ENCODE assay signal across 9 cellular contexts in the genomic region with DNA sequence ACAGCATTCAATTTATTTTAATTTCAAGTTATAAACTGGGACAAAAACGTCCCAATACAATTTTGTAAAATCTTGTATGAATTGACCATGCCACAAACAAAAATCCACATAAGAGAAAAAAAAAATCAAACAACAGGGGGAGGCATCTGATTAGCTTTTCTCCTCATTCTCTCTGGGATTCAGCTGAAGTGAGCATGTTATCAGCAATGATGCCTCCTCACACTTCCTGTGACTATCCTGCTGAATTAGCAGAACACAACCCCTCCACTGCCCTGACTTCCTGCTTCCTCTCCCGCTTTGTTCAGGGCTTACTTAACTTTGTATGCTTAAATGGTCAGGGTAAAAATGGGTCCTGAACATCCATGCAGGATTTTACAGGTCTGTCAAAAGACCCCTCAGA.
DNase-seq lines count a peak whose midpoint lies in the region; ATAC-seq and TF ChIP-seq lines count a peak whose summit lies in the region.
"Had no signal": no experiment of that assay in that cellular context is flagged by ENCODE, and none has a peak within 500 bp of the region (broad histone marks: within the 10 kb centered on the region; RNA-seq: fewer than 3 reads in every experiment).

No MANE protein-coding gene starts in this region.

- H3K36me3 ChIP-seq in HEK293 (ENCODE audit: control insufficient read depth in 2 of 2, insufficient read depth in 1 of 2, low read length in 2 of 2), result no peaks in the 10 kb centered on the region
- H3K36me3 ChIP-seq: esophagus muscularis mucosa had no signal

- H3K4me3 Mint-ChIP-seq in activated T-helper 1 cell treated with anti-CD3 and anti-CD28 coated beads, Interleukin-12 subunit alpha, Interleukin-12 subunit beta, Interleukin-2, Interleukin-4 antibody, amounts not matched to agents 30 ng/mL and 10 ng/mL and 1 ng/mL, durations not matched to agents 14 hours and 24 hours and 36 hours, result peak overlapping the region; percentile 29

- H3K4me1 ChIP-seq in HEK293 (ENCODE audit: control insufficient read depth, insufficient read depth, low read length), result peaks cover 19% of the 10 kb centered on the region

- H3K4me1 Mint-ChIP-seq in activated T-helper 1 cell treated with anti-CD3 and anti-CD28 coated beads, Interleukin-12 subunit alpha, Interleukin-12 subunit beta, Interleukin-2, Interleukin-4 antibody, amounts not matched to agents 30 ng/mL and 10 ng/mL and 1 ng/mL, durations not matched to agents 14 hours and 24 hours and 36 hours (ENCODE audit: low read depth), result peaks cover 88% of the 10 kb centered on the region

- DNase-seq in AML-193 (lab: John Stamatoyannopoulos, UW) (peak; percentile 47), iris pigment epithelial cell (ENCODE audit: low read depth) (peak; percentile 62), SK-N-DZ (ENCODE audit: low spot score) (no peak), GM10248 (ENCODE audit: extremely low spot score) (no peak)
- no peak for DNase-seq in activated T-helper 1 cell treated with anti-CD3 and anti-CD28 coated beads, Interleukin-12 subunit alpha, Interleukin-12 subunit beta, Interleukin-2, Interleukin-4 antibody, amounts not matched to agents 30 ng/mL and 10 ng/mL and 1 ng/mL, durations not matched to agents 14 hours and 24 hours and 36 hours (ENCODE audit: low spot score)

- H3K4me3 ChIP-seq in HEK293 (ENCODE audit: low read depth, low read length), result no peak overlapping the region
- H3K4me3 ChIP-seq: esophagus muscularis mucosa had no signal

- POLR2A ChIA-PET in HEK293 (lab: Yijun Ruan, JAX), result no interaction called here
- POLR2A ChIA-PET in GM10248 (lab: Yijun Ruan, JAX), result no interaction called here

- H3K27me3 Mint-ChIP-seq in activated T-helper 1 cell treated with anti-CD3 and anti-CD28 coated beads, Interleukin-12 subunit alpha, Interleukin-12 subunit beta, Interleukin-2, Interleukin-4 antibody, amounts not matched to agents 30 ng/mL and 10 ng/mL and 1 ng/mL, durations not matched to agents 14 hours and 24 hours and 36 hours (ENCODE audit: insufficient read depth), result no peaks in the 10 kb centered on the region

- intact Hi-C loops in activated T-helper 1 cell treated with anti-CD3 and anti-CD28 coated beads, Interleukin-12 subunit alpha, Interleukin-12 subunit beta, Interleukin-2, Interleukin-4 antibody, amounts not matched to agents 30 ng/mL and 10 ng/mL and 1 ng/mL, durations not matched to agents 14 hours and 24 hours and 36 hours (cut with micrococcal nuclease), result no loop called here

- H3K9me3 ChIP-seq in HEK293 (ENCODE audit: control insufficient read depth, insufficient read depth, low read depth, low read length), result no peaks in the 10 kb centered on the region
- H3K9me3 ChIP-seq: esophagus muscularis mucosa had no signal

- ATAC-seq in GM18907 (IDR thresholded peaks at IDR 0.05; ENCODE audit: unreplicated experiment) (no peak), HG03342 (IDR thresholded peaks at IDR 0.05; ENCODE audit: unreplicated experiment) (no peak)

- H3K36me3 Mint-ChIP-seq in activated T-helper 1 cell treated with anti-CD3 and anti-CD28 coated beads, Interleukin-12 subunit alpha, Interleukin-12 subunit beta, Interleukin-2, Interleukin-4 antibody, amounts not matched to agents 30 ng/mL and 10 ng/mL and 1 ng/mL, durations not matched to agents 14 hours and 24 hours and 36 hours (ENCODE audit: low read depth), result peaks cover 5% of the 10 kb centered on the region

- no peak overlapping the region for H3K27ac ChIP-seq in HEK293 (ENCODE audit: extremely low read depth, low read depth, low read length)
- H3K27ac ChIP-seq: esophagus muscularis mucosa had no signal

- no peak overlapping the region for H3K27ac Mint-ChIP-seq in activated T-helper 1 cell treated with anti-CD3 and anti-CD28 coated beads, Interleukin-12 subunit alpha, Interleukin-12 subunit beta, Interleukin-2, Interleukin-4 antibody, amounts not matched to agents 30 ng/mL and 10 ng/mL and 1 ng/mL, durations not matched to agents 14 hours and 24 hours and 36 hours

- no peaks in the 10 kb centered on the region for H3K9me3 Mint-ChIP-seq in activated T-helper 1 cell treated with anti-CD3 and anti-CD28 coated beads, Interleukin-12 subunit alpha, Interleukin-12 subunit beta, Interleukin-2, Interleukin-4 antibody, amounts not matched to agents 30 ng/mL and 10 ng/mL and 1 ng/mL, durations not matched to agents 14 hours and 24 hours and 36 hours

- TF ChIP-seq CTCF in HEK293 (tag by site-specific recombination; IDR thresholded peaks at IDR 0.05) (peak; percentile 23; the same call in 1 of the 2 replicates), GM10248 (IDR thresholded peaks at IDR 0.05; ENCODE audit: control extremely low read depth, extremely low read depth, low read depth, missing control alignments) (no peak)

- CTCF ChIA-PET in HEK293 (lab: Yijun Ruan, JAX) (interaction anchor here (0.7 to 1.6 kb wide), 2 partner anchors 22 to 638 kb away, joined by 3 to 5 read pairs; no protein-coding TSS in a partner anchor), GM10248 (lab: Yijun Ruan, JAX) (interaction anchor here (1.3 to 1.4 kb wide), 2 partner anchors 8 to 11 kb away, joined by 4 to 8 read pairs; no protein-coding TSS in a partner anchor)

TF ChIP-seq in HEK293, 187 proteins besides CTCF, POLR2A, EP300 and RAD21:
- TF ChIP-seq ZNF654 (tag by site-specific recombination; IDR thresholded peaks at IDR 0.05; ENCODE audit: low read depth), result peak; percentile 6; the same call in 1 of the 2 replicates
- TF ChIP-seq, protein P1, sequence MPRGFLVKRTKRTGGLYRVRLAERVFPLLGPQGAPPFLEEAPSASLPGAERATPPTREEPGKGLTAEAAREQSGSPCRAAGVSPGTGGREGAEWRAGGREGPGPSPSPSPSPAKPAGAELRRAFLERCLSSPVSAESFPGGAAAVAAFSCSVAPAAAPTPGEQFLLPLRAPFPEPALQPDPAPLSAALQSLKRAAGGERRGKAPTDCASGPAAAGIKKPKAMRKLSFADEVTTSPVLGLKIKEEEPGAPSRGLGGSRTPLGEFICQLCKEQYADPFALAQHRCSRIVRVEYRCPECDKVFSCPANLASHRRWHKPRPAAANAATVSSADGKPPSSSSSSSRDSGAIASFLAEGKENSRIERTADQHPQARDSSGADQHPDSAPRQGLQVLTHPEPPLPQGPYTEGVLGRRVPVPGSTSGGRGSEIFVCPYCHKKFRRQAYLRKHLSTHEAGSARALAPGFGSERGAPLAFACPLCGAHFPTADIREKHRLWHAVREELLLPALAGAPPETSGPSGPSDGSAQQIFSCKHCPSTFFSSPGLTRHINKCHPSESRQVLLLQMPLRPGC (tag by site-specific recombination; IDR thresholded peaks at IDR 0.05), result no peak
TF ChIP-seq in HEK293: peak in this region for 1.

Comparison
In these comparisons a context has a peak if more than half of its experiments do, and no peak if none do; other contexts are left out.
1. DNase-seq: peak in AML-193 (2 of 2) and iris pigment epithelial cell (single experiment); none in activated T-helper 1 cell treated with anti-CD3 and anti-CD28 coated beads, Interleukin-12 subunit alpha, Interleukin-12 subunit beta, Interleukin-2, Interleukin-4 antibody, amounts not matched to agents 30 ng/mL and 10 ng/mL and 1 ng/mL, durations not matched to agents 14 hours and 24 hours and 36 hours (single experiment), SK-N-DZ (single experiment) and GM10248 (single experiment).